9 cellular contexts compared by ENCODE assay signal in genomic region chr20:50844430-50845100, GRCh38. TPM values are rescaled to one million over a fixed set of nuclear protein-coding genes. Genes with fewer than 3 reads are reported as not detected.
A peak's percentile ranks its signal among the peaks of the same experiment; 100 is the strongest.
DNase-seq lines count a peak whose midpoint lies in the region; ATAC-seq, FAIRE-seq and TF ChIP-seq lines count a peak whose summit lies in the region.
"Had no signal": no experiment of that assay in that cellular context is flagged by ENCODE, and none has a peak within 500 bp of the region (broad histone marks: within the 10 kb centered on the region; RNA-seq: fewer than 3 reads in every experiment).

No MANE protein-coding gene starts in this region.

- no peak overlapping the region for H2BK12ac ChIP-seq in trophoblast cell (ENCODE audit: low read length)

- no peak overlapping the region for H3K23ac ChIP-seq in trophoblast cell (ENCODE audit: low read length)

- DNase-seq in GM12891 (ENCODE audit: insufficient read length, low spot score) (peak; percentile 89), HS-27A (ENCODE audit: low read depth) (peak; percentile 9), adipocyte (ENCODE audit: low read depth) (peak; percentile 21), cortex of kidney (lab: John Stamatoyannopoulos, UW) (no peak), trophoblast cell (no peak), WERI-Rb-1 (no peak)
- peak; percentile 58 for DNase-seq in stimulated activated CD4-positive, alpha-beta T cell treated with anti-CD3 and anti-CD28 coated beads, Interleukin-15, amount 100 ng/mL, for 24 hours

- no peak for TF ChIP-seq CTCF in WERI-Rb-1 (IDR thresholded peaks at IDR 0.05; ENCODE audit: low read depth, low read length)

- H3K4ac ChIP-seq in trophoblast cell (ENCODE audit: low read depth, low read length) = no peak overlapping the region

- peak; percentile 94 for FAIRE-seq in GM12891 (lab: Jason Lieb, UNC)

- H3K79me1 ChIP-seq in trophoblast cell (ENCODE audit: low read length) = no peaks in the 10 kb centered on the region

- H3K36me3 ChIP-seq in adipocyte (ENCODE audit: control insufficient read depth, insufficient read depth, low read length, severe bottlenecking) = no peaks in the 10 kb centered on the region
- H3K36me3 ChIP-seq in trophoblast cell (ENCODE audit: control insufficient read depth in 1 of 2, insufficient read depth in 2 of 2, low read length in 2 of 2) = no peaks in the 10 kb centered on the region
- no peaks in the 10 kb centered on the region for H3K36me3 ChIP-seq in WERI-Rb-1

- H3K9ac ChIP-seq in adipocyte (ENCODE audit: low read length) = no peak overlapping the region
- no peak overlapping the region for H3K9ac ChIP-seq in trophoblast cell (ENCODE audit: low read length)

- peaks cover 3% of the 10 kb centered on the region for H3K4me1 ChIP-seq in adipocyte (ENCODE audit: control insufficient read depth, insufficient read depth, low read length)
- peaks cover 7 to 8% of the 10 kb centered on the region in 2 experiments for H3K4me1 ChIP-seq in trophoblast cell (ENCODE audit: control insufficient read depth in 1 of 2, insufficient read depth in 2 of 2, low read length in 2 of 2)

- no peak overlapping the region for H2BK120ac ChIP-seq in trophoblast cell (ENCODE audit: insufficient read depth, low read length, poor library complexity)

- no CpG with 5 or more reads among the region's 9 CpGs for WGBS in trophoblast cell (ENCODE audit: extremely low coverage, insufficient coverage, insufficient read length)

- no peak overlapping the region for H2AK5ac ChIP-seq in trophoblast cell (ENCODE audit: low read length)

- ATAC-seq in GM21515 (IDR thresholded peaks at IDR 0.05; ENCODE audit: unreplicated experiment) = peak; percentile 89

- H4K91ac ChIP-seq in trophoblast cell (ENCODE audit: low read depth, low read length) = no peak overlapping the region

- no peak for TF ChIP-seq POLR2A in GM12891 (IDR thresholded peaks at IDR 0.05; ENCODE audit: low read depth, low read length)

- H3K79me2 ChIP-seq in trophoblast cell (ENCODE audit: control insufficient read depth, insufficient read depth, low read length, poor library complexity) = no peaks in the 10 kb centered on the region

- H3K9me3 ChIP-seq in adipocyte (ENCODE audit: control insufficient read depth, low read length) = no peaks in the 10 kb centered on the region
- no peaks in the 10 kb centered on the region for H3K9me3 ChIP-seq in trophoblast cell (ENCODE audit: insufficient read depth, low read depth, low read length)
- H3K9me3 ChIP-seq in WERI-Rb-1 (ENCODE audit: severe bottlenecking) = no peaks in the 10 kb centered on the region

- H3K27me3 ChIP-seq in adipocyte (replicated peaks; ENCODE audit: control insufficient read depth, insufficient read depth, low read length) (no peaks in the 10 kb centered on the region), trophoblast cell (ENCODE audit: insufficient read depth, low read length) (no peaks in the 10 kb centered on the region), WERI-Rb-1 (ENCODE audit: insufficient read depth, low read depth, severe bottlenecking) (no peaks in the 10 kb centered on the region)

- no peak overlapping the region for H2BK5ac ChIP-seq in trophoblast cell (ENCODE audit: low read depth, low read length, poor library complexity)

- H3K27ac ChIP-seq in trophoblast cell (ENCODE audit: low read depth, low read length) (no peak overlapping the region), WERI-Rb-1 (no peak overlapping the region)
- H3K27ac ChIP-seq: PC-9 had no signal

- H3K14ac ChIP-seq in trophoblast cell (ENCODE audit: low read length) = no peak overlapping the region

- H4K8ac ChIP-seq in trophoblast cell (ENCODE audit: low read depth, low read length) = no peak overlapping the region

- no peak overlapping the region for H2AFZ ChIP-seq in trophoblast cell (ENCODE audit: insufficient read depth, low read length, poor library complexity)
- H2AFZ ChIP-seq: PC-9 had no signal

- no peak overlapping the region for H4K12ac ChIP-seq in trophoblast cell (ENCODE audit: low read depth, low read length)

- H3K4me2 ChIP-seq in trophoblast cell (ENCODE audit: low read length) = no peak overlapping the region
- H3K4me2 ChIP-seq: PC-9 had no signal

- no peak overlapping the region for H3K4me3 ChIP-seq in adipocyte (ENCODE audit: low read length)
- no peak overlapping the region for H3K4me3 ChIP-seq in trophoblast cell (ENCODE audit: low read depth, low read length)
- H3K4me3 ChIP-seq in WERI-Rb-1 (ENCODE audit: low read depth, low read length) = no peak overlapping the region
- H3K4me3 ChIP-seq: PC-9 had no signal

- no peak overlapping the region for H3K18ac ChIP-seq in trophoblast cell (ENCODE audit: low read length)

TF ChIP-seq in GM12891, 5 proteins besides CTCF, POLR2A, EP300 and RAD21:
- no peak for TF ChIP-seq PAX5 (IDR thresholded peaks at IDR 0.05; ENCODE audit: insufficient read depth, low read length, severe bottlenecking)
- peak; percentile 60; the same call in 1 of the 2 replicates for TF ChIP-seq TAF1 (IDR thresholded peaks at IDR 0.05; ENCODE audit: low read depth, low read length)
- peak; percentile 80 for TF ChIP-seq POLR2AphosphoS5 (IDR thresholded peaks at IDR 0.05; ENCODE audit: low read depth, low read length)
- peak; percentile 67 for TF ChIP-seq POU2F2 (IDR thresholded peaks at IDR 0.05; ENCODE audit: low read depth, low read length)
- peak; percentile 28; the same call in 1 of the 2 replicates for TF ChIP-seq SPI1 (IDR thresholded peaks at IDR 0.05; ENCODE audit: low read depth, low read length)

RNA-seq across cellular contexts. Expression of gene BCAS4, which starts 49.7 kb away (rescaled TPM):
- polyA plus RNA-seq in GM12891 (2012; ENCODE audit: low read depth, missing spikeins) = 77.5 TPM
- 3.9 and 4.0 TPM in 2 replicates for polyA plus RNA-seq in trophoblast cell (2013)

Comparison
In these comparisons a context has a peak if more than half of its experiments do, and no peak if none do; other contexts are left out.
1. DNase-seq: peak in GM12891 (single experiment), HS-27A (single experiment), adipocyte (single experiment) and stimulated activated CD4-positive, alpha-beta T cell treated with anti-CD3 and anti-CD28 coated beads, Interleukin-15, amount 100 ng/mL, for 24 hours (single experiment); none in cortex of kidney (single experiment), trophoblast cell (0 of 2) and WERI-Rb-1 (single experiment).